1 cellular context compared by ENCODE assay signal in the genomic region with DNA sequence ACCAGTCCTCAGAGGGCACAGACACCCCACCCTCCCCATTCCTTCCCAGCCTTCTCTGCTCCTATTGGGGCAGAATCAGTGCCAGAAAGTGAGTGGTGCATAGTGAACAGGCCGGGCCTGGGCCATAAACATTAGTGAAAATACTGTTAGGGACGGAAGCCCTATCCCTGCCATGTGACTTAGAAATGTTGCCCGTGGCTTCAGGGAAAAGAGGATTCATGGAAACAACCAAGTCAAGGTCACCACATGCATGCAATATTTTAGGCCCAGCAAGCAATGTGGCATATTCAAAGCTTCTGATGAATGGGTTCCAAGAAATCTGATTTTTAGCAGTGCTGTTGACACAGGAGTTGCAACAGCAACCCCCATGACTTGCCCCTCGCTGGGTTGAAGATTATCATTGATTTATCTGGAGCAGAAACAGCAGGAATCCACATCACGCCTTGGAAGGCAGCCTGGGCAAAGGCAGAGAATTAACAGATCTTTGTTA.
TF ChIP-seq lines count a peak whose summit lies in the region.

No MANE protein-coding gene starts in this region.

TF ChIP-seq in GM23338, 12 proteins besides CTCF, POLR2A, EP300 and RAD21 (continued from another document):
- TF ChIP-seq, protein P1, sequence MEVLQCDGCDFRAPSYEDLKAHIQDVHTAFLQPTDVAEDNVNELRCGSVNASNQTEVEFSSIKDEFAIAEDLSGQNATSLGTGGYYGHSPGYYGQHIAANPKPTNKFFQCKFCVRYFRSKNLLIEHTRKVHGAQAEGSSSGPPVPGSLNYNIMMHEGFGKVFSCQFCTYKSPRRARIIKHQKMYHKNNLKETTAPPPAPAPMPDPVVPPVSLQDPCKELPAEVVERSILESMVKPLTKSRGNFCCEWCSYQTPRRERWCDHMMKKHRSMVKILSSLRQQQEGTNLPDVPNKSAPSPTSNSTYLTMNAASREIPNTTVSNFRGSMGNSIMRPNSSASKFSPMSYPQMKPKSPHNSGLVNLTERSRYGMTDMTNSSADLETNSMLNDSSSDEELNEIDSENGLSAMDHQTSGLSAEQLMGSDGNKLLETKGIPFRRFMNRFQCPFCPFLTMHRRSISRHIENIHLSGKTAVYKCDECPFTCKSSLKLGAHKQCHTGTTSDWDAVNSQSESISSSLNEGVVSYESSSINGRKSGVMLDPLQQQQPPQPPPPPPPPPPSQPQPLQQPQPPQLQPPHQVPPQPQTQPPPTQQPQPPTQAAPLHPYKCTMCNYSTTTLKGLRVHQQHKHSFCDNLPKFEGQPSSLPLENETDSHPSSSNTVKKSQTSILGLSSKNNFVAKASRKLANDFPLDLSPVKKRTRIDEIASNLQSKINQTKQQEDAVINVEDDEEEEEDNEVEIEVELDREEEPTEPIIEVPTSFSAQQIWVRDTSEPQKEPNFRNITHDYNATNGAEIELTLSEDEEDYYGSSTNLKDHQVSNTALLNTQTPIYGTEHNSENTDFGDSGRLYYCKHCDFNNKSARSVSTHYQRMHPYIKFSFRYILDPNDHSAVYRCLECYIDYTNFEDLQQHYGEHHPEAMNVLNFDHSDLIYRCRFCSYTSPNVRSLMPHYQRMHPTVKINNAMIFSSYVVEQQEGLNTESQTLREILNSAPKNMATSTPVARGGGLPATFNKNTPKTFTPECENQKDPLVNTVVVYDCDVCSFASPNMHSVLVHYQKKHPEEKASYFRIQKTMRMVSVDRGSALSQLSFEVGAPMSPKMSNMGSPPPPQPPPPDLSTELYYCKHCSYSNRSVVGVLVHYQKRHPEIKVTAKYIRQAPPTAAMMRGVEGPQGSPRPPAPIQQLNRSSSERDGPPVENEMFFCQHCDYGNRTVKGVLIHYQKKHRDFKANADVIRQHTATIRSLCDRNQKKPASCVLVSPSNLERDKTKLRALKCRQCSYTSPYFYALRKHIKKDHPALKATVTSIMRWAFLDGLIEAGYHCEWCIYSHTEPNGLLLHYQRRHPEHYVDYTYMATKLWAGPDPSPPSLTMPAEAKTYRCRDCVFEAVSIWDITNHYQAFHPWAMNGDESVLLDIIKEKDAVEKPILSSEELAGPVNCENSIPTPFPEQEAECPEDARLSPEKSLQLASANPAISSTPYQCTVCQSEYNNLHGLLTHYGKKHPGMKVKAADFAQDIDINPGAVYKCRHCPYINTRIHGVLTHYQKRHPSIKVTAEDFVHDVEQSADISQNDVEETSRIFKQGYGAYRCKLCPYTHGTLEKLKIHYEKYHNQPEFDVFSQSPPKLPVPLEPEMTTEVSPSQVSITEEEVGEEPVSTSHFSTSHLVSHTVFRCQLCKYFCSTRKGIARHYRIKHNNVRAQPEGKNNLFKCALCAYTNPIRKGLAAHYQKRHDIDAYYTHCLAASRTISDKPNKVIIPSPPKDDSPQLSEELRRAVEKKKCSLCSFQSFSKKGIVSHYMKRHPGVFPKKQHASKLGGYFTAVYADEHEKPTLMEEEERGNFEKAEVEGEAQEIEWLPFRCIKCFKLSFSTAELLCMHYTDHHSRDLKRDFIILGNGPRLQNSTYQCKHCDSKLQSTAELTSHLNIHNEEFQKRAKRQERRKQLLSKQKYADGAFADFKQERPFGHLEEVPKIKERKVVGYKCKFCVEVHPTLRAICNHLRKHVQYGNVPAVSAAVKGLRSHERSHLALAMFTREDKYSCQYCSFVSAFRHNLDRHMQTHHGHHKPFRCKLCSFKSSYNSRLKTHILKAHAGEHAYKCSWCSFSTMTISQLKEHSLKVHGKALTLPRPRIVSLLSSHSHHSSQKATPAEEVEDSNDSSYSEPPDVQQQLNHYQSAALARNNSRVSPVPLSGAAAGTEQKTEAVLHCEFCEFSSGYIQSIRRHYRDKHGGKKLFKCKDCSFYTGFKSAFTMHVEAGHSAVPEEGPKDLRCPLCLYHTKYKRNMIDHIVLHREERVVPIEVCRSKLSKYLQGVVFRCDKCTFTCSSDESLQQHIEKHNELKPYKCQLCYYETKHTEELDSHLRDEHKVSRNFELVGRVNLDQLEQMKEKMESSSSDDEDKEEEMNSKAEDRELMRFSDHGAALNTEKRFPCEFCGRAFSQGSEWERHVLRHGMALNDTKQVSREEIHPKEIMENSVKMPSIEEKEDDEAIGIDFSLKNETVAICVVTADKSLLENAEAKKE (CRISPR knock-in tag; IDR thresholded peaks at IDR 0.05): no peak
TF ChIP-seq in GM23338: peak in this region for 0.
